In genomic region chr17:79811036-79811887, GRCh38 we compare ENCODE assay signal across 8 cellular contexts. TPM values are rescaled to one million over a fixed set of nuclear protein-coding genes. Genes with fewer than 3 reads are reported as not detected.
DNase-seq lines count a peak whose midpoint lies in the region; TF ChIP-seq lines count a peak whose summit lies in the region.

No MANE protein-coding gene starts in this region.

- H3K36me3 ChIP-seq in stomach, result no peaks in the 10 kb centered on the region

- peaks cover 65 to 75% (median 67%) of the 10 kb centered on the region in 4 donors for H3K4me1 ChIP-seq in stomach

- no peak for TF ChIP-seq EP300 in stomach (IDR thresholded peaks at IDR 0.05)

- H3K27ac Mint-ChIP-seq in activated naive CD4-positive, alpha-beta T cell treated with anti-CD3 and anti-CD28 coated beads, Interleukin-2, amount 50 U/mL, for 24 hours, result peak overlapping the region; percentile 30
- peak overlapping the region; percentile 68 for H3K27ac Mint-ChIP-seq in T-helper 1 cell treated with Interleukin-12 subunit alpha and Interleukin-12 subunit beta and Interleukin-4 antibody, amounts not matched to agents 30 μg/mL and 1 μg/mL, for 36 hours
- H3K27ac Mint-ChIP-seq in osteocyte (ENCODE audit: unreplicated experiment), result no peak overlapping the region

- H3K27me3 Mint-ChIP-seq in activated naive CD4-positive, alpha-beta T cell treated with anti-CD3 and anti-CD28 coated beads, Interleukin-2, amount 50 U/mL, for 24 hours, result peaks cover 44% of the 10 kb centered on the region
- peaks cover 69% of the 10 kb centered on the region for H3K27me3 Mint-ChIP-seq in T-helper 1 cell treated with Interleukin-12 subunit alpha and Interleukin-12 subunit beta and Interleukin-4 antibody, amounts not matched to agents 30 μg/mL and 1 μg/mL, for 36 hours (ENCODE audit: low read depth)
- H3K27me3 Mint-ChIP-seq in osteocyte (ENCODE audit: unreplicated experiment), result peaks cover 56% of the 10 kb centered on the region

- DNase-seq in activated naive CD4-positive, alpha-beta T cell treated with Interleukin-2 at 50 U/mL for 16 hours, result no peak
- DNase-seq in NCI-H1092 (lab: John Stamatoyannopoulos, UW) (peak; percentile 73), fibroblast of pulmonary artery (ENCODE audit: low read depth) (no peak), osteocyte (ENCODE audit: extremely low spot score, unreplicated experiment) (no peak), iPS-NIHi11 (ENCODE audit: low spot score) (no peak), stomach (no peak)

- TF ChIP-seq CTCF in fibroblast of pulmonary artery (IDR thresholded peaks at IDR 0.05; ENCODE audit: low read length, missing control alignments) (peak; percentile 45), osteocyte (IDR thresholded peaks at IDR 0.05) (peak; percentile 41), stomach (IDR thresholded peaks at IDR 0.05) (peak in 3 of 7 experiments; percentile 21 to 59 (median 28))

- TF ChIP-seq POLR2A in stomach (IDR thresholded peaks at IDR 0.05), result no peak

- H3K4me3 ChIP-seq in fibroblast of pulmonary artery (replicated peaks; ENCODE audit: low read depth, low read length), result no peak overlapping the region
- H3K4me3 ChIP-seq in stomach, result peak overlapping the region in 1 of 4 donors; percentile 19

- intact Hi-C loops in stomach (cut with DNase I; ENCODE audit: low total_unique reads), result no loop called here

- no peak overlapping the region for H3K27ac ChIP-seq in stomach

- H3K36me3 Mint-ChIP-seq in activated naive CD4-positive, alpha-beta T cell treated with anti-CD3 and anti-CD28 coated beads, Interleukin-2, amount 50 U/mL, for 24 hours, result peaks cover 3% of the 10 kb centered on the region
- no peaks in the 10 kb centered on the region for H3K36me3 Mint-ChIP-seq in T-helper 1 cell treated with Interleukin-12 subunit alpha and Interleukin-12 subunit beta and Interleukin-4 antibody, amounts not matched to agents 30 μg/mL and 1 μg/mL, for 36 hours (ENCODE audit: low read depth)
- H3K36me3 Mint-ChIP-seq in osteocyte (ENCODE audit: unreplicated experiment), result no peaks in the 10 kb centered on the region

- peaks cover 74 to 100% (median 98%) of the 10 kb centered on the region in 3 donors for H3K27me3 ChIP-seq in stomach

- peak overlapping the region; percentile 76 for H3K4me3 Mint-ChIP-seq in activated naive CD4-positive, alpha-beta T cell treated with anti-CD3 and anti-CD28 coated beads, Interleukin-2, amount 50 U/mL, for 24 hours
- peak overlapping the region; percentile 17 for H3K4me3 Mint-ChIP-seq in T-helper 1 cell treated with Interleukin-12 subunit alpha and Interleukin-12 subunit beta and Interleukin-4 antibody, amounts not matched to agents 30 μg/mL and 1 μg/mL, for 36 hours
- peak overlapping the region; percentile 56 for H3K4me3 Mint-ChIP-seq in osteocyte (ENCODE audit: unreplicated experiment)

- no peaks in the 10 kb centered on the region for H3K9me3 Mint-ChIP-seq in activated naive CD4-positive, alpha-beta T cell treated with anti-CD3 and anti-CD28 coated beads, Interleukin-2, amount 50 U/mL, for 24 hours
- H3K9me3 Mint-ChIP-seq in T-helper 1 cell treated with Interleukin-12 subunit alpha and Interleukin-12 subunit beta and Interleukin-4 antibody, amounts not matched to agents 30 μg/mL and 1 μg/mL, for 36 hours, result no peaks in the 10 kb centered on the region
- H3K9me3 Mint-ChIP-seq in osteocyte (ENCODE audit: unreplicated experiment), result no peaks in the 10 kb centered on the region

- H3K9me3 ChIP-seq in stomach, result no peaks in the 10 kb centered on the region

- 2 to 3% (median 2%) methylated on average over 36 to 66 of the region's 66 CpGs for WGBS in stomach, 5 donors

- H3K4me1 Mint-ChIP-seq in activated naive CD4-positive, alpha-beta T cell treated with anti-CD3 and anti-CD28 coated beads, Interleukin-2, amount 50 U/mL, for 24 hours, result peaks cover 32% of the 10 kb centered on the region
- H3K4me1 Mint-ChIP-seq in T-helper 1 cell treated with Interleukin-12 subunit alpha and Interleukin-12 subunit beta and Interleukin-4 antibody, amounts not matched to agents 30 μg/mL and 1 μg/mL, for 36 hours (ENCODE audit: low read depth), result peaks cover 19% of the 10 kb centered on the region
- peaks cover 22% of the 10 kb centered on the region for H3K4me1 Mint-ChIP-seq in osteocyte (ENCODE audit: unreplicated experiment)

RNA-seq across cellular contexts. Expression of gene CBX8, which starts 14.4 kb away (rescaled TPM):
- total RNA-seq in osteocyte, result 5.4 and 6.3 TPM in 2 replicates
- total RNA-seq in stomach, result 100 to 1,000 TPM in 1 of 5 donors, 10 to 100 TPM in 1, 1 to 10 TPM in 1, not detected in 2; 2.8 to 140 (median 12.0) TPM
- polyA plus RNA-seq in stomach, result 1 to 10 TPM in 2 of 3 donors, under 1 TPM in 1; 0.76 to 3.4 (median 1.4) TPM

RNA-seq across cellular contexts. Expression of gene CBX4, which starts 28.0 kb away (rescaled TPM):
- total RNA-seq in osteocyte (21.4 and 23.2 TPM in 2 replicates), stomach (1 to 10 TPM; 1.8 to 9.8 (median 7.8) TPM)
- polyA plus RNA-seq in stomach, result 10 to 100 TPM in 1 of 3 donors, 1 to 10 TPM in 2; 7.6 to 10.6 (median 9.3) TPM

RNA-seq across cellular contexts. Expression of gene CBX2, which starts 33.3 kb away (rescaled TPM):
- 9.9 and 12.7 TPM in 2 replicates for total RNA-seq in osteocyte
- total RNA-seq in stomach, result 1 to 10 TPM in 2 of 5 donors, under 1 TPM in 1, not detected in 2; under 0.01 to 1.3 (median 1.0) TPM
- polyA plus RNA-seq in stomach, result 1 to 10 TPM in 1 of 3 donors, under 1 TPM in 1, not detected in 1; 0.93 to 1.2 TPM

Comparison
In these comparisons a context has a peak if more than half of its experiments do, and no peak if none do; other contexts are left out.
1. H3K4me3 Mint-ChIP-seq: peak in every context shown above with its lines; median percentile 76 in activated naive CD4-positive, alpha-beta T cell treated with anti-CD3 and anti-CD28 coated beads, Interleukin-2, amount 50 U/mL, for 24 hours; 56 in osteocyte; 17 in T-helper 1 cell treated with Interleukin-12 subunit alpha and Interleukin-12 subunit beta and Interleukin-4 antibody, amounts not matched to agents 30 μg/mL and 1 μg/mL, for 36 hours.